20 cellular contexts compared by ENCODE assay signal in the genomic region with DNA sequence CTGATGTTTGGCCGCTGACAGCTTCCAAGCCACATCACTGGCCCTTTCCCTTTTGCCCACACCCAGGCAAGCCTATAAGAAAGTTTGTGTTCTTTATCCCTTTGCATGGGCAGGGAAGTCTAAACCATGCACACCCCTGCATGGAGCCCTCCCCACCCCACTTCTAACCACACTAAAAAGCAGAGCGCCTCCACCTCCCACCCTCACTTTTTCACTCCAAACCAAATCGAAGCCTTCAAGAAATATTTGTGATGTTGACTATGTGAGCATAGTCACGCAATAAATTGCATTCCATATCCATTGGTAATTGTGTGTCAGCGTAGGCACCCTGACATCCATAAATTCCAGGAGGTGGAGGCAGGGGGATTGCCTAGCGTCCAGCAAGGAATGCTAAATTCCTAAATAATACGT.
A peak's percentile ranks its signal among the peaks of the same experiment; 100 is the strongest.
DNase-seq lines count a peak whose midpoint lies in the region; ATAC-seq, FAIRE-seq and TF ChIP-seq lines count a peak whose summit lies in the region.
"Had no signal": no experiment of that assay in that cellular context is flagged by ENCODE, and none has a peak within 500 bp of the region (broad histone marks: within the 10 kb centered on the region; RNA-seq: fewer than 3 reads in every experiment).

No MANE protein-coding gene starts in this region.

- H3K4me3 ChIP-seq in hepatocyte: no peak overlapping the region
- H3K4me3 ChIP-seq: adrenal gland, HAP-1, SK-N-MC had no signal

- 64% methylated on average over 7 of the region's 7 CpGs for WGBS in hepatocyte (ENCODE audit: low lambda C conversion rate, missing lambda C conversion rate)

- H3K4me2 ChIP-seq in hepatocyte: peak overlapping the region; percentile 3
- H3K4me2 ChIP-seq: KMS-11 had no signal

- H4K20me1 ChIP-seq in hepatocyte (ENCODE audit: insufficient read depth, poor library complexity, severe bottlenecking): no peaks in the 10 kb centered on the region

- H3K9me3 ChIP-seq in hepatocyte (ENCODE audit: low read depth): no peaks in the 10 kb centered on the region
- H3K9me3 ChIP-seq: adrenal gland, HAP-1 had no signal

- H3K4me1 ChIP-seq in hepatocyte (ENCODE audit: insufficient read depth): no peaks in the 10 kb centered on the region
- H3K4me1 ChIP-seq: adrenal gland, HAP-1 had no signal

- FAIRE-seq in H54 (lab: Jason Lieb, UNC): peak; percentile 86
- no peak for FAIRE-seq in RCC 7860 (lab: Jason Lieb, UNC)
- FAIRE-seq: GM18507 had no signal

- H3K27me3 ChIP-seq in hepatocyte: no peaks in the 10 kb centered on the region

- no peak for TF ChIP-seq POLR2A in H54 (IDR thresholded peaks at IDR 0.05; ENCODE audit: low read depth, low read length)

- no peak for TF ChIP-seq CTCF in hepatocyte (IDR thresholded peaks at IDR 0.05; ENCODE audit: poor library complexity)

- no peaks in the 10 kb centered on the region for H3K36me3 ChIP-seq in hepatocyte (replicated peaks; ENCODE audit: insufficient read depth, low read depth)
- H3K36me3 ChIP-seq: adrenal gland, HAP-1 had no signal

- H3K27ac ChIP-seq in hepatocyte: peak overlapping the region; percentile 20
- H3K27ac ChIP-seq: adrenal gland, KMS-11, SK-N-MC had no signal

- H3K9me2 ChIP-seq in hepatocyte (replicated peaks; ENCODE audit: insufficient read depth): no peaks in the 10 kb centered on the region

- ATAC-seq in GM21381 (IDR thresholded peaks at IDR 0.05; ENCODE audit: unreplicated experiment): no peak
- no peak for ATAC-seq in esophagus mucosa
- ATAC-seq: natural killer cell had no signal

- H2AFZ ChIP-seq in hepatocyte: no peak overlapping the region

- DNase-seq in A172 (ENCODE audit: low spot score) (peak; percentile 34), H54 (ENCODE audit: insufficient read length, low spot score) (peak; percentile 80), RCC 7860 (ENCODE audit: low spot score) (peak; percentile 32), hepatocyte (ENCODE audit: low spot score) (peak; percentile 8), NCI-H2029 (lab: John Stamatoyannopoulos, UW) (no peak)
- no peak for DNase-seq in activated CD8-positive, alpha-beta memory T cell treated with anti-CD3 and anti-CD28 coated beads, Interleukin-2, amount 50 U/mL, for 48 hours
- DNase-seq: adrenal gland; CD4-positive, alpha-beta T cell; natural killer cell; NCI-H1105 treated with DMSO at 0.1 percent for 48 hours; NCI-H2171; NCI-H748 treated with DMSO at 0.1 percent for 48 hours; stimulated activated CD4-positive, alpha-beta T cell treated with anti-CD3 and anti-CD28 coated beads, Interleukin-4, amount 100 ng/mL, for 4 hours; T-helper 9 cell had no signal

- H3K79me2 ChIP-seq in hepatocyte: no peaks in the 10 kb centered on the region

Comparison
In these comparisons a context has a peak if more than half of its experiments do, and no peak if none do; other contexts are left out.
1. DNase-seq: peak in A172 (single experiment), H54 (single experiment), RCC 7860 (single experiment) and hepatocyte (single experiment); none in NCI-H2029 (single experiment) and activated CD8-positive, alpha-beta memory T cell treated with anti-CD3 and anti-CD28 coated beads, Interleukin-2, amount 50 U/mL, for 48 hours (single experiment).